ENCODE assay signal across 2 cellular contexts in genomic region chr5:138528208-138528607, GRCh38.
A peak's percentile ranks its signal among the peaks of the same experiment; 100 is the strongest.
TF ChIP-seq lines count a peak whose summit lies in the region.

No MANE protein-coding gene starts in this region.

TF ChIP-seq in A549, 52 proteins besides CTCF, POLR2A, EP300 and RAD21:
- TF ChIP-seq POLR2AphosphoS2 (conservative IDR thresholded peaks at IDR 0.05; ENCODE audit: low read length) (no peak), ZSCAN20 (CRISPR knock-in tag; IDR thresholded peaks at IDR 0.05) (no peak), RCOR1 (IDR thresholded peaks at IDR 0.05; ENCODE audit: low read depth, low read length) (no peak), CEBPB (IDR thresholded peaks at IDR 0.05) (peak in 1 of 2 experiments; percentile 14; a peak in 1 of 4 replicates)

TF ChIP-seq in IMR-90, 13 proteins besides CTCF, POLR2A, EP300 and RAD21:
- TF ChIP-seq MXI1 (IDR thresholded peaks at IDR 0.05; ENCODE audit: borderline replicate concordance, low read depth, low read length) = no peak
- no peak for TF ChIP-seq RFX5 (IDR thresholded peaks at IDR 0.05; ENCODE audit: low read depth, low read length)
- no peak for TF ChIP-seq NFE2L2 (IDR thresholded peaks at IDR 0.05; ENCODE audit: low read depth, low read length)
- peak; percentile 89 for TF ChIP-seq CEBPB (IDR thresholded peaks at IDR 0.05; ENCODE audit: low read depth, low read length)
- TF ChIP-seq CHD1 (IDR thresholded peaks at IDR 0.05; ENCODE audit: low read depth, low read length) = no peak
- TF ChIP-seq MAZ (IDR thresholded peaks at IDR 0.05; ENCODE audit: borderline replicate concordance, low read depth, low read length) = no peak
